8 cellular contexts compared by ENCODE assay signal in genomic region chr1:25337483-25338187, GRCh38. TPM values are rescaled to one million over a fixed set of nuclear protein-coding genes. Genes with fewer than 3 reads are reported as not detected.
DNase-seq lines count a peak whose midpoint lies in the region; ATAC-seq and TF ChIP-seq lines count a peak whose summit lies in the region.
"Not testable (repeated sequence)": the region's sequence is repeated elsewhere in the genome, so short reads cannot be mapped to it uniquely, and the experiment has no call there.

No MANE protein-coding gene starts in this region.

- POLR2A ChIA-PET in naive thymus-derived CD4-positive, alpha-beta T cell (lab: Charles Lee): interaction anchor here (2.5 kb wide), 1 partner anchor 105 kb away, joined by 13 read pairs; the partner anchor contains the start of gene SYF2

- H3K4me3 ChIP-seq in fibroblast of villous mesenchyme (ENCODE audit: low read depth, low read length): peak overlapping the region; percentile 77
- peak overlapping the region; percentile 94 for H3K4me3 ChIP-seq in naive thymus-derived CD4-positive, alpha-beta T cell (ENCODE audit: low read length)

- H3K36me3 Mint-ChIP-seq in activated naive CD8-positive, alpha-beta T cell treated with anti-CD3 and anti-CD28 coated beads, Interleukin-2, amount 50 U/mL, for 24 hours (ENCODE audit: low read depth): not testable (repeated sequence)
- peaks cover 0 to 18% (median under 1%) of the 10 kb centered on the region in 5 donors for H3K36me3 Mint-ChIP-seq in naive thymus-derived CD4-positive, alpha-beta T cell
- peaks cover 13% of the 10 kb centered on the region for H3K36me3 Mint-ChIP-seq in stimulated activated naive CD8-positive, alpha-beta T cell treated with anti-CD3 and anti-CD28 coated beads, Interleukin-15, Interleukin-2, amounts not matched to agents 100 ng/mL and 50 ng/mL, for 24 hours (ENCODE audit: low read depth)

- not testable (repeated sequence) for H3K27me3 ChIP-seq in naive thymus-derived CD4-positive, alpha-beta T cell (ENCODE audit: control insufficient read depth in 2 of 2, insufficient read depth in 2 of 2, low read length in 2 of 2)

- peak overlapping the region; percentile 94; the same call in 1 of the 2 replicates for H3K9ac ChIP-seq in ES-I3 (ENCODE audit: low read depth, low read length)

- H3K4me3 Mint-ChIP-seq in activated naive CD8-positive, alpha-beta T cell treated with anti-CD3 and anti-CD28 coated beads, Interleukin-2, amount 50 U/mL, for 24 hours: peak overlapping the region; percentile 88
- peak overlapping the region; percentile 80 to 97 (median 94) for H3K4me3 Mint-ChIP-seq in naive thymus-derived CD4-positive, alpha-beta T cell
- H3K4me3 Mint-ChIP-seq in stimulated activated naive CD8-positive, alpha-beta T cell treated with anti-CD3 and anti-CD28 coated beads, Interleukin-15, Interleukin-2, amounts not matched to agents 100 ng/mL and 50 ng/mL, for 24 hours: peak overlapping the region; percentile 91

- not testable (repeated sequence) for H3K9me3 Mint-ChIP-seq in activated naive CD8-positive, alpha-beta T cell treated with anti-CD3 and anti-CD28 coated beads, Interleukin-2, amount 50 U/mL, for 24 hours; naive thymus-derived CD4-positive, alpha-beta T cell; stimulated activated naive CD8-positive, alpha-beta T cell treated with anti-CD3 and anti-CD28 coated beads, Interleukin-15, Interleukin-2, amounts not matched to agents 100 ng/mL and 50 ng/mL, for 24 hours

- CTCF ChIA-PET in naive thymus-derived CD4-positive, alpha-beta T cell (lab: Charles Lee): not testable (repeated sequence)

- intact Hi-C loops in naive thymus-derived CD4-positive, alpha-beta T cell (cut with micrococcal nuclease): loop anchor here (2.0 to 5.0 kb wide), 4 partner anchors 91 to 695 kb away; partner anchors contain the start of genes MACO1 (in 2 of the 2), RSRP1 (in 2 of the 2), SRRM1 (in 1 of the 2) and SYF2 (in 1 of the 2)

- not testable (repeated sequence) for TF ChIP-seq CTCF in fibroblast of villous mesenchyme (IDR thresholded peaks at IDR 0.05; ENCODE audit: insufficient read depth, low read depth, low read length)

- not testable (repeated sequence) for H3K4me1 ChIP-seq in ES-I3 (ENCODE audit: insufficient read depth, low read length)
- H3K4me1 ChIP-seq in naive thymus-derived CD4-positive, alpha-beta T cell (ENCODE audit: control insufficient read depth in 2 of 2, insufficient read depth in 2 of 2, low read length in 2 of 2): peaks cover 17 to 20% of the 10 kb centered on the region in 2 donors

- peak; percentile 38 for ATAC-seq in GM21528 (IDR thresholded peaks at IDR 0.05; ENCODE audit: low FRiP score, unreplicated experiment)
- peak; percentile 35 for ATAC-seq in HG03342 (IDR thresholded peaks at IDR 0.05; ENCODE audit: unreplicated experiment)
- ATAC-seq in activated naive CD8-positive, alpha-beta T cell treated with anti-CD3 and anti-CD28 coated beads, Interleukin-2, amount 50 U/mL, for 24 hours: peak; percentile 74
- ATAC-seq in naive thymus-derived CD4-positive, alpha-beta T cell: peak; percentile 64

- H3K27ac ChIP-seq in naive thymus-derived CD4-positive, alpha-beta T cell (ENCODE audit: low read depth, low read length): peak overlapping the region; percentile 97

- not testable (repeated sequence) for H3K9me3 ChIP-seq in ES-I3 (ENCODE audit: control insufficient read depth, insufficient read depth, low read length); naive thymus-derived CD4-positive, alpha-beta T cell (ENCODE audit: control insufficient read depth in 2 of 3, low read length in 3 of 3)

- peak overlapping the region; percentile 87 for H3K27ac Mint-ChIP-seq in activated naive CD8-positive, alpha-beta T cell treated with anti-CD3 and anti-CD28 coated beads, Interleukin-2, amount 50 U/mL, for 24 hours
- peak overlapping the region in 8 of 9 donors; percentile 80 to 96 (median 94) for H3K27ac Mint-ChIP-seq in naive thymus-derived CD4-positive, alpha-beta T cell
- peak overlapping the region; percentile 90 for H3K27ac Mint-ChIP-seq in stimulated activated naive CD8-positive, alpha-beta T cell treated with anti-CD3 and anti-CD28 coated beads, Interleukin-15, Interleukin-2, amounts not matched to agents 100 ng/mL and 50 ng/mL, for 24 hours

- peaks cover 32% of the 10 kb centered on the region for H3K4me1 Mint-ChIP-seq in activated naive CD8-positive, alpha-beta T cell treated with anti-CD3 and anti-CD28 coated beads, Interleukin-2, amount 50 U/mL, for 24 hours
- peaks cover 22 to 58% (median 45%) of the 10 kb centered on the region in 7 donors for H3K4me1 Mint-ChIP-seq in naive thymus-derived CD4-positive, alpha-beta T cell
- peaks cover 33% of the 10 kb centered on the region for H3K4me1 Mint-ChIP-seq in stimulated activated naive CD8-positive, alpha-beta T cell treated with anti-CD3 and anti-CD28 coated beads, Interleukin-15, Interleukin-2, amounts not matched to agents 100 ng/mL and 50 ng/mL, for 24 hours (ENCODE audit: low read depth)

- not testable (repeated sequence) for H3K36me3 ChIP-seq in ES-I3 (ENCODE audit: insufficient read depth, low read length); naive thymus-derived CD4-positive, alpha-beta T cell (ENCODE audit: control insufficient read depth in 2 of 3, insufficient read depth in 3 of 3, low read length in 3 of 3)

- not testable (repeated sequence) for H3K27me3 Mint-ChIP-seq in activated naive CD8-positive, alpha-beta T cell treated with anti-CD3 and anti-CD28 coated beads, Interleukin-2, amount 50 U/mL, for 24 hours; naive thymus-derived CD4-positive, alpha-beta T cell; stimulated activated naive CD8-positive, alpha-beta T cell treated with anti-CD3 and anti-CD28 coated beads, Interleukin-15, Interleukin-2, amounts not matched to agents 100 ng/mL and 50 ng/mL, for 24 hours

- DNase-seq in T follicular helper cell (ENCODE audit: low read depth): peak; percentile 6
- peak; percentile 30 for DNase-seq in activated naive CD8-positive, alpha-beta T cell treated with anti-CD3 and anti-CD28 coated beads, Interleukin-2, amount 50 U/mL, for 24 hours
- not testable (repeated sequence) for DNase-seq in fibroblast of villous mesenchyme (ENCODE audit: low read depth)
- DNase-seq in naive thymus-derived CD4-positive, alpha-beta T cell: peak in 1 of 9 donors; percentile 24

RNA-seq across cellular contexts. Expression of gene TMEM50A, which starts 0.5 kb away (rescaled TPM):
- total RNA-seq in fibroblast of villous mesenchyme: 109 and 142 TPM in 2 replicates
- total RNA-seq in naive thymus-derived CD4-positive, alpha-beta T cell: 100 to 1,000 TPM in 1 of 5 experiments, 10 to 100 TPM in 4; 61.6 to 149 (median 79.0) TPM
- polyA plus RNA-seq in naive thymus-derived CD4-positive, alpha-beta T cell: 100 to 1,000 TPM; 140 to 146 TPM
